ENCODE assay signal across 34 cellular contexts in genomic region chr4:26950446-26950845, GRCh38.
"Had no signal": no experiment of that assay in that cellular context is flagged by ENCODE, and none has a peak within 500 bp of the region (broad histone marks: within the 10 kb centered on the region; RNA-seq: fewer than 3 reads in every experiment).

No MANE protein-coding gene starts in this region.

- H3K36me3 ChIP-seq: MG63 had no signal

- H3K4me3 ChIP-seq: MG63 had no signal

- DNase-seq: Karpas-422, Kasumi-1, MG63, MM.1S, MV-4-11, NCI-H1048, NCI-H1092, NCI-H1092 treated with DMSO at 0.1 percent for 48 hours, NCI-H1105, NCI-H1105 treated with DMSO at 0.1 percent for 48 hours, NCI-H1417, NCI-H1417 treated with DMSO at 0.1 percent for 48 hours, NCI-H1436, NCI-H1436 treated with DMSO at 0.1 percent for 48 hours, NCI-H146, NCI-H1694, NCI-H1694 treated with DMSO at 0.1 percent for 48 hours, NCI-H187, NCI-H187 treated with DMSO at 0.1 percent for 48 hours, NCI-H1930, NCI-H2029, NCI-H2029 treated with DMSO at 0.1 percent for 48 hours, NCI-H2081, NCI-H2081 treated with DMSO at 0.1 percent for 48 hours, NCI-H2107, NCI-H2171, NCI-H2171 treated with DMSO at 0.1 percent for 48 hours, NCI-H2227 treated with DMSO at 0.1 percent for 48 hours, NCI-H226, NCI-H345, NCI-H446, NCI-H446 treated with DMSO at 0.1 percent for 48 hours, NCI-H510A, NCI-H510A treated with DMSO at 0.1 percent for 48 hours had no signal

- H3K27me3 ChIP-seq: MG63 had no signal

- H3K9me3 ChIP-seq: MG63 had no signal
